15 cellular contexts compared by ENCODE assay signal in the genomic region with DNA sequence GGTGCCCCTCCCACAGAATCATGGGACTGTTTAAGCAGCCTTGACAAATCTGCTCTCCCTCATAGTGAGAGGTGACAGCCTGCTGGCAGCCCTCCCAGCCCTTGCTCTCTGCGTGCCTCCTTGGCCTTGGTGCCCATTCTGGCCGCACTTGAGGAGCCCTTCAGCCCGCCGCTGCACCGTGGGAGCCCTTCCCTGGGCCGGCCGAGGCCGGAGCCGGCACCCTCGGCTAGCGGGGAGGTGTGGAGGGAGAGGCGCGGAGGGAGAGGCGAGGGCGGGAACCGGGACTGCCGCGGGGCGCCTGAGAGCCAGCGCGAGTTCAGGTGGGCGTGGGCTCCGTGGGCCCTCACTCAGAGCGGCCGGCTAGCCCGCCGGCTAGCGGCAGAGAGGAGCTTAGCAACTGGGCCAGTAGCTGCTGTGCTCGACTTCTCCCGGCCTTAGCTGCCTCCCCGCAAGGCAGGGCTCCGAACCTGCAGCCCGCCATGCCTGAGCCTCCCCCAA.
DNase-seq lines count a peak whose midpoint lies in the region; ATAC-seq, FAIRE-seq and TF ChIP-seq lines count a peak whose summit lies in the region.
"Had no signal": no experiment of that assay in that cellular context is flagged by ENCODE, and none has a peak within 500 bp of the region (broad histone marks: within the 10 kb centered on the region; RNA-seq: fewer than 3 reads in every experiment).

No MANE protein-coding gene starts in this region.

- intact Hi-C loops in left cardiac atrium (cut with DNase I), result no loop called here
- intact Hi-C loops in left lung (cut with DNase I), result no loop called here
- intact Hi-C loops in HepG2 (cut with micrococcal nuclease; ENCODE audit: unreplicated experiment), result no loop called here

- H3K4me3 ChIP-seq in right atrium auricular region, result no peak overlapping the region
- peak overlapping the region; percentile 17 for H3K4me3 ChIP-seq in brain microvascular endothelial cell (ENCODE audit: low read depth, low read length)
- H3K4me3 ChIP-seq in left lung, result no peak overlapping the region
- no peak overlapping the region for H3K4me3 ChIP-seq in gastroesophageal sphincter
- no peak overlapping the region for H3K4me3 ChIP-seq in HepG2 (replicated peaks in 1 of 3; ENCODE audit: insufficient read depth in 1 of 3, low read depth in 2 of 3, low read length in 3 of 3)
- H3K4me3 ChIP-seq: BLaER1 treated with 17β-estradiol and CSF1 and Interleukin-3, amounts not matched to agents 10 nM and 100 nM; HAP-1; SK-N-MC had no signal

- FAIRE-seq in HepG2 (lab: Jason Lieb, UNC), result no peak

- TF ChIP-seq EP300 in gastroesophageal sphincter (IDR thresholded peaks at IDR 0.05) (no peak), HepG2 (IDR thresholded peaks at IDR 0.05; ENCODE audit: low read depth in 2 of 2, low read length in 2 of 2) (no peak), HepG2 (CRISPR knock-in tag; IDR thresholded peaks at IDR 0.05; ENCODE audit: borderline replicate concordance) (no peak)

- WGBS in gastroesophageal sphincter (ENCODE audit: low coverage in 1 of 2), 2 donors, result no CpG with 5 or more reads among the region's 33 CpGs
- WGBS in HepG2 (ENCODE audit: low lambda C conversion rate), result 94% methylated on average over 13 of the region's 33 CpGs

- TF ChIP-seq CTCF in right atrium auricular region (IDR thresholded peaks at IDR 0.05) (no peak), brain microvascular endothelial cell (IDR thresholded peaks at IDR 0.05; ENCODE audit: low read depth, low read length, missing control alignments) (peak; percentile 57), left lung (IDR thresholded peaks at IDR 0.05) (no peak), gastroesophageal sphincter (IDR thresholded peaks at IDR 0.05) (no peak), HepG2 (CRISPR knock-in tag; IDR thresholded peaks at IDR 0.05) (no peak)

- DNase-seq in left cardiac atrium, result peak; percentile 24
- no peak for DNase-seq in right atrium auricular region (ENCODE audit: low spot score)
- DNase-seq in brain microvascular endothelial cell, result no peak
- DNase-seq in left lung, result peak; percentile 46 to 72
- DNase-seq in HepG2 (ENCODE audit: low spot score), result no peak
- no peak for DNase-seq in GDM1 (lab: John Stamatoyannopoulos, UW)
- DNase-seq: 8988T, NCI-H1417 treated with DMSO at 0.1 percent for 48 hours, NCI-H2029, NCI-H774 had no signal

- CTCF ChIA-PET in HepG2 (lab: Yijun Ruan, JAX; ENCODE audit: low intra/inter-chr PET ratio, low total read pairs), result no interaction called here

- H3K4me1 ChIP-seq in right atrium auricular region (no peaks in the 10 kb centered on the region), left lung (peaks cover 0 to 6% of the 10 kb centered on the region in 2 donors), gastroesophageal sphincter (peaks cover 0 to 10% (median 0%) of the 10 kb centered on the region in 3 donors), HepG2 (ENCODE audit: insufficient read depth, low read length) (no peaks in the 10 kb centered on the region)
- H3K4me1 ChIP-seq: BLaER1 treated with 17β-estradiol and CSF1 and Interleukin-3, amounts not matched to agents 10 nM and 100 nM had no signal

- no peak for TF ChIP-seq POLR2A in gastroesophageal sphincter (IDR thresholded peaks at IDR 0.05)
- no peak for TF ChIP-seq POLR2A in HepG2 (IDR thresholded peaks at IDR 0.05; ENCODE audit: insufficient read depth in 1 of 2, low read depth in 2 of 2, low read length in 2 of 2)

- no peak for TF ChIP-seq RAD21 in HepG2 (CRISPR knock-in tag; IDR thresholded peaks at IDR 0.05)

- no TSS peak for BruUV-seq in HepG2 (replicated peaks; lab: Mats Ljungman, UMichigan)

- H3K79me2 ChIP-seq in HepG2 (ENCODE audit: insufficient read depth, low read length), result no peaks in the 10 kb centered on the region

- H3K27ac ChIP-seq in right atrium auricular region, result no peak overlapping the region
- H3K27ac ChIP-seq in brain microvascular endothelial cell, result no peak overlapping the region
- no peak overlapping the region for H3K27ac ChIP-seq in left lung
- H3K27ac ChIP-seq in gastroesophageal sphincter, result no peak overlapping the region
- H3K27ac ChIP-seq in HepG2 (ENCODE audit: extremely low read length, insufficient read depth, low read length), result no peak overlapping the region
- H3K27ac ChIP-seq: BLaER1 treated with 17β-estradiol and CSF1 and Interleukin-3, amounts not matched to agents 10 nM and 100 nM; SK-N-MC had no signal

- H3K4me2 ChIP-seq in HepG2 (ENCODE audit: low read depth, low read length), result no peak overlapping the region
- H3K4me2 ChIP-seq: BLaER1 treated with 17β-estradiol and CSF1 and Interleukin-3, amounts not matched to agents 10 nM and 100 nM had no signal

- no peaks in the 10 kb centered on the region for H4K20me1 ChIP-seq in HepG2 (ENCODE audit: insufficient read depth, low read length)
- H4K20me1 ChIP-seq: BLaER1 treated with 17β-estradiol and CSF1 and Interleukin-3, amounts not matched to agents 10 nM and 100 nM had no signal

- in situ Hi-C loops in brain microvascular endothelial cell (cut with HindIII; ENCODE audit: low pct_ligation_motif_present, low sequenced_read_pairs) (no loop called here), HepG2 (cut with HindIII; ENCODE audit: extremely low pct_ligation_motif_present, low pct_unique_long_range_greater_than_20kb) (no loop called here)

- H3K9me3 ChIP-seq in right atrium auricular region (no peaks in the 10 kb centered on the region), left lung (peaks cover 0 to 9% of the 10 kb centered on the region in 2 donors), gastroesophageal sphincter (no peaks in the 10 kb centered on the region), HepG2 (ENCODE audit: low read length) (no peaks in the 10 kb centered on the region)
- H3K9me3 ChIP-seq: HAP-1 had no signal

- POLR2A ChIA-PET in HepG2 (lab: Yijun Ruan, JAX), result no interaction called here

- no peak overlapping the region for H3K9ac ChIP-seq in HepG2 (ENCODE audit: insufficient read depth, low read depth, low read length)
- H3K9ac ChIP-seq: BLaER1 treated with 17β-estradiol and CSF1 and Interleukin-3, amounts not matched to agents 10 nM and 100 nM had no signal

- no peaks in the 10 kb centered on the region for H3K36me3 ChIP-seq in right atrium auricular region
- no peaks in the 10 kb centered on the region for H3K36me3 ChIP-seq in brain microvascular endothelial cell (replicated peaks)
- no peaks in the 10 kb centered on the region for H3K36me3 ChIP-seq in left lung
- no peaks in the 10 kb centered on the region for H3K36me3 ChIP-seq in gastroesophageal sphincter
- H3K36me3 ChIP-seq in HepG2 (replicated peaks in 1 of 2; ENCODE audit: control insufficient read depth in 1 of 2, insufficient read depth in 2 of 2, low read length in 2 of 2), result no peaks in the 10 kb centered on the region
- H3K36me3 ChIP-seq: BLaER1 treated with 17β-estradiol and CSF1 and Interleukin-3, amounts not matched to agents 10 nM and 100 nM; HAP-1 had no signal

- ATAC-seq in left cardiac atrium (no peak), left lung (peak; percentile 65), gastroesophageal sphincter (no peak), HepG2 (no peak), HG03520 (IDR thresholded peaks at IDR 0.05; ENCODE audit: unreplicated experiment) (no peak)

- no peaks in the 10 kb centered on the region for H3K27me3 ChIP-seq in right atrium auricular region
- no peaks in the 10 kb centered on the region for H3K27me3 ChIP-seq in brain microvascular endothelial cell (replicated peaks)
- H3K27me3 ChIP-seq in left lung, result no peaks in the 10 kb centered on the region
- no peaks in the 10 kb centered on the region for H3K27me3 ChIP-seq in gastroesophageal sphincter
- no peaks in the 10 kb centered on the region for H3K27me3 ChIP-seq in HepG2 (ENCODE audit: control insufficient read depth in 1 of 2, insufficient read depth in 2 of 2, low read length in 2 of 2)
- H3K27me3 ChIP-seq: BLaER1 treated with 17β-estradiol and CSF1 and Interleukin-3, amounts not matched to agents 10 nM and 100 nM had no signal

- no peak overlapping the region for H2AFZ ChIP-seq in HepG2 (ENCODE audit: low read length)

TF ChIP-seq in HepG2, 621 proteins besides CTCF, POLR2A, EP300 and RAD21:
- TF ChIP-seq ZNF619 (CRISPR knock-in tag; IDR thresholded peaks at IDR 0.05) (no peak), DNMT3B (CRISPR knock-in tag; conservative IDR thresholded peaks at IDR 0.05) (no peak), HNRNPUL1 (IDR thresholded peaks at IDR 0.05; ENCODE audit: low read depth, low read length) (no peak)
- TF ChIP-seq, protein P1, sequence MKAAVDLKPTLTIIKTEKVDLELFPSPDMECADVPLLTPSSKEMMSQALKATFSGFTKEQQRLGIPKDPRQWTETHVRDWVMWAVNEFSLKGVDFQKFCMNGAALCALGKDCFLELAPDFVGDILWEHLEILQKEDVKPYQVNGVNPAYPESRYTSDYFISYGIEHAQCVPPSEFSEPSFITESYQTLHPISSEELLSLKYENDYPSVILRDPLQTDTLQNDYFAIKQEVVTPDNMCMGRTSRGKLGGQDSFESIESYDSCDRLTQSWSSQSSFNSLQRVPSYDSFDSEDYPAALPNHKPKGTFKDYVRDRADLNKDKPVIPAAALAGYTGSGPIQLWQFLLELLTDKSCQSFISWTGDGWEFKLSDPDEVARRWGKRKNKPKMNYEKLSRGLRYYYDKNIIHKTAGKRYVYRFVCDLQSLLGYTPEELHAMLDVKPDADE (CRISPR knock-in tag; IDR thresholded peaks at IDR 0.05), result no peak

Comparison
In these comparisons a context has a peak if more than half of its experiments do, and no peak if none do; other contexts are left out.
1. DNase-seq: peak in left cardiac atrium (single experiment) and left lung (2 of 2); none in right atrium auricular region (single experiment), brain microvascular endothelial cell (single experiment), HepG2 (single experiment) and GDM1 (single experiment).